23 cellular contexts compared by ENCODE assay signal in the genomic region with DNA sequence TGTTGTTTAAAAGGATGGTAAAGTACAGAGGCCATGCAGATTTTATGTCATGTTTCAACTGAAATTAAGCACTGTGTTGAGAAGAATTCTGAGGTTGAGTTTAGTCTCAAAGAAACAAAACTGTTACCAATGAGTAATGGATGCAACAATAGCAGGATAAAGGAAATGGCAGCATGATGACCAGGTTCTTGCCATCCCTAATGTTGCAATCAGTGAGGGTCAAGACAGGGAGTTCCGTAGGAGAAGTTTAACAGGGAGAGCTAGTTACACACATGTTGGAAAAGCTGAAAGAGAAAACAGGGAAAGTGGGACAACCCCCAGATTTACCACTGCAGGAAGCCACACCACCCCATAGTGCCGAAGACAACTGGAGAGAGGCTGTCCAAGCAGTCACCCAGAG.
"Had no signal": no experiment of that assay in that cellular context is flagged by ENCODE, and none has a peak within 500 bp of the region (broad histone marks: within the 10 kb centered on the region; RNA-seq: fewer than 3 reads in every experiment).

No MANE protein-coding gene starts in this region.

- H3K4me3 ChIP-seq: dorsolateral prefrontal cortex, esophagus squamous epithelium, gastrocnemius medialis, lower lobe of right lung, prostate gland, sigmoid colon, skin epidermis, transverse colon, upper lobe of right lung, vagina had no signal

- H3K36me3 Mint-ChIP-seq: naive thymus-derived CD8-positive, alpha-beta T cell; stimulated activated naive B cell treated with anti-CD40 and anti-IgM and Interleukin-4, amounts not matched to agents 10 μg/mL and 1 μg/mL and 100 μg/mL, for 72 hours had no signal

- H3K79me2 ChIP-seq: parathyroid adenoma had no signal

- H3K4me1 Mint-ChIP-seq: naive thymus-derived CD8-positive, alpha-beta T cell; stimulated activated naive B cell treated with anti-CD40 and anti-IgM and Interleukin-4, amounts not matched to agents 10 μg/mL and 1 μg/mL and 100 μg/mL, for 72 hours had no signal

- FAIRE-seq: colon, keratinocyte had no signal

- DNase-seq: dorsolateral prefrontal cortex; effector CD4-positive, alpha-beta T cell; erythroblast; esophagus squamous epithelium; gastrocnemius medialis; head of caudate nucleus; left ventricle myocardium superior; lower lobe of right lung; naive thymus-derived CD8-positive, alpha-beta T cell; right cardiac atrium; sigmoid colon; stimulated activated CD4-positive, alpha-beta T cell treated with anti-CD3 and anti-CD28 coated beads, Interleukin-15, amount 100 ng/mL, for 24 hours; stimulated activated CD4-positive, alpha-beta T cell treated with anti-CD3 and anti-CD28 coated beads, Interleukin-2, amount 100 ng/mL, for 48 hours; stimulated activated naive B cell treated with anti-CD40 and anti-IgM and Interleukin-4, amounts not matched to agents 10 μg/mL and 1 μg/mL and 100 μg/mL, for 72 hours; transverse colon; upper lobe of right lung had no signal

- H3K36me3 ChIP-seq: esophagus squamous epithelium, gastrocnemius medialis, lower lobe of right lung, prostate gland, sigmoid colon, transverse colon, upper lobe of right lung, vagina had no signal

- H2AFZ ChIP-seq: parathyroid adenoma had no signal

- H3K9me3 ChIP-seq: esophagus squamous epithelium, gastrocnemius medialis, lower lobe of right lung, prostate gland, sigmoid colon, transverse colon, upper lobe of right lung, vagina had no signal

- H3K4me1 ChIP-seq: esophagus squamous epithelium, gastrocnemius medialis, lower lobe of right lung, parathyroid adenoma, prostate gland, transverse colon, upper lobe of right lung, vagina had no signal

- H3K27me3 Mint-ChIP-seq: naive thymus-derived CD8-positive, alpha-beta T cell; stimulated activated naive B cell treated with anti-CD40 and anti-IgM and Interleukin-4, amounts not matched to agents 10 μg/mL and 1 μg/mL and 100 μg/mL, for 72 hours; stimulated activated naive CD8-positive, alpha-beta T cell treated with anti-CD3 and anti-CD28 coated beads, Interleukin-15, Interleukin-2, amounts not matched to agents 100 ng/mL and 50 ng/mL, for 24 hours had no signal

- H3K27ac ChIP-seq: dorsolateral prefrontal cortex, esophagus squamous epithelium, gastrocnemius medialis, lower lobe of right lung, parathyroid adenoma, prostate gland, sigmoid colon, skin epidermis, transverse colon, upper lobe of right lung, vagina had no signal

- ATAC-seq: gastrocnemius medialis; left ventricle myocardium superior; lower lobe of right lung; naive thymus-derived CD8-positive, alpha-beta T cell; right cardiac atrium; stimulated activated naive B cell treated with anti-CD40 and anti-IgM and Interleukin-4, amounts not matched to agents 10 μg/mL and 1 μg/mL and 100 μg/mL, for 72 hours; upper lobe of right lung had no signal

- H3K27me3 ChIP-seq: dorsolateral prefrontal cortex, gastrocnemius medialis, sigmoid colon, transverse colon, upper lobe of right lung, vagina had no signal

- H3K9me3 Mint-ChIP-seq: stimulated activated naive CD8-positive, alpha-beta T cell treated with anti-CD3 and anti-CD28 coated beads, Interleukin-15, Interleukin-2, amounts not matched to agents 100 ng/mL and 50 ng/mL, for 24 hours had no signal

- H3K4me3 Mint-ChIP-seq: naive thymus-derived CD8-positive, alpha-beta T cell; stimulated activated naive B cell treated with anti-CD40 and anti-IgM and Interleukin-4, amounts not matched to agents 10 μg/mL and 1 μg/mL and 100 μg/mL, for 72 hours; stimulated activated naive CD8-positive, alpha-beta T cell treated with anti-CD3 and anti-CD28 coated beads, Interleukin-15, Interleukin-2, amounts not matched to agents 100 ng/mL and 50 ng/mL, for 24 hours had no signal

- H3K9ac ChIP-seq: parathyroid adenoma had no signal

- H3K27ac Mint-ChIP-seq: naive thymus-derived CD8-positive, alpha-beta T cell; stimulated activated naive B cell treated with anti-CD40 and anti-IgM and Interleukin-4, amounts not matched to agents 10 μg/mL and 1 μg/mL and 100 μg/mL, for 72 hours; stimulated activated naive CD8-positive, alpha-beta T cell treated with anti-CD3 and anti-CD28 coated beads, Interleukin-15, Interleukin-2, amounts not matched to agents 100 ng/mL and 50 ng/mL, for 24 hours had no signal
